Comparison of ENCODE assay signal across 17 cellular contexts in genomic region chr7:43220250-43220649, GRCh38.
DNase-seq lines count a peak whose midpoint lies in the region; ATAC-seq, FAIRE-seq and TF ChIP-seq lines count a peak whose summit lies in the region.
"Had no signal": no experiment of that assay in that cellular context is flagged by ENCODE, and none has a peak within 500 bp of the region (broad histone marks: within the 10 kb centered on the region; RNA-seq: fewer than 3 reads in every experiment).

No MANE protein-coding gene starts in this region.

- TF ChIP-seq CTCF in AG04450 (IDR thresholded peaks at IDR 0.05; ENCODE audit: low read depth, low read length) = no peak
- TF ChIP-seq CTCF in HFFc6 (IDR thresholded peaks at IDR 0.05) = no peak
- no peak for TF ChIP-seq CTCF in astrocyte (IDR thresholded peaks at IDR 0.05; ENCODE audit: insufficient read depth, low read depth, low read length)
- TF ChIP-seq CTCF in foreskin keratinocyte (conservative IDR thresholded peaks at IDR 0.05) = no peak
- no peak for TF ChIP-seq CTCF in gastroesophageal sphincter (IDR thresholded peaks at IDR 0.05)

- H3K27me3 ChIP-seq in AG04450 (ENCODE audit: control insufficient read depth, insufficient read depth, low read length) = no peaks in the 10 kb centered on the region
- H3K27me3 ChIP-seq in astrocyte (ENCODE audit: insufficient read depth, low read length) = no peaks in the 10 kb centered on the region
- peaks cover 10% of the 10 kb centered on the region for H3K27me3 ChIP-seq in foreskin keratinocyte
- peaks cover 16% of the 10 kb centered on the region for H3K27me3 ChIP-seq in gastroesophageal sphincter
- H3K27me3 ChIP-seq: body of pancreas, hepatocyte had no signal

- peak; percentile 59 for DNase-seq in AG04450 (ENCODE audit: low read depth, low spot score)
- peak; percentile 84 for DNase-seq in HFFc6
- DNase-seq in astrocyte (ENCODE audit: low read depth) = peak; percentile 88
- DNase-seq in foreskin keratinocyte = peak; percentile 29 to 61
- DNase-seq in NCI-H1930 (lab: John Stamatoyannopoulos, UW) = no peak
- no peak for DNase-seq in NCI-H526 treated with DMSO at 0.1 percent for 48 hours (lab: John Stamatoyannopoulos, UW)
- DNase-seq: activated CD8-positive, alpha-beta T cell treated with anti-CD3 and anti-CD28 coated beads, Interleukin-2, amount 10 ng/mL, durations not matched to agents 7 days and 5 days; activated effector memory CD4-positive, alpha-beta T cell treated with Interleukin-2 at 50 U/mL for 16 hours; body of pancreas; effector memory CD8-positive, alpha-beta T cell; NCI-H2107; SHP77 treated with DMSO at 0.1 percent for 48 hours had no signal

- H3K9ac ChIP-seq in astrocyte (ENCODE audit: low read length) = no peak overlapping the region

- no peak overlapping the region for H3K27ac Mint-ChIP-seq in HFFc6
- no peak overlapping the region for H3K27ac Mint-ChIP-seq in astrocyte (ENCODE audit: unreplicated experiment)
- H3K27ac Mint-ChIP-seq: activated CD8-positive, alpha-beta T cell treated with anti-CD3 and anti-CD28 coated beads, Interleukin-2, amount 10 ng/mL, durations not matched to agents 7 days and 5 days; effector memory CD8-positive, alpha-beta T cell; progenitor cell of endocrine pancreas had no signal

- POLR2A ChIA-PET in AG04450 (lab: Yijun Ruan, JAX) = no interaction called here

- H3K9me3 ChIP-seq in AG04450 (ENCODE audit: control insufficient read depth, insufficient read depth, low read length) (peaks cover 3% of the 10 kb centered on the region; the same call in 1 of the 2 replicates), astrocyte (ENCODE audit: insufficient read depth, low read depth, low read length) (no peaks in the 10 kb centered on the region), gastroesophageal sphincter (no peaks in the 10 kb centered on the region)
- H3K9me3 ChIP-seq: body of pancreas had no signal

- H3K4me3 Mint-ChIP-seq in HFFc6 (no peak overlapping the region), astrocyte (ENCODE audit: unreplicated experiment) (no peak overlapping the region)
- H3K4me3 Mint-ChIP-seq: activated CD8-positive, alpha-beta T cell treated with anti-CD3 and anti-CD28 coated beads, Interleukin-2, amount 10 ng/mL, durations not matched to agents 7 days and 5 days; effector memory CD8-positive, alpha-beta T cell had no signal

- ATAC-seq in foreskin keratinocyte (peak; percentile 55), GM21528 (IDR thresholded peaks at IDR 0.05; ENCODE audit: low FRiP score, unreplicated experiment) (no peak), gastroesophageal sphincter (no peak)
- ATAC-seq: activated CD8-positive, alpha-beta T cell treated with anti-CD3 and anti-CD28 coated beads, Interleukin-2, amount 10 ng/mL, durations not matched to agents 7 days and 5 days; body of pancreas; effector memory CD8-positive, alpha-beta T cell; left lobe of liver had no signal

- H3K4me1 ChIP-seq in astrocyte (ENCODE audit: insufficient read depth, low read length) = peaks cover 12% of the 10 kb centered on the region
- H3K4me1 ChIP-seq in foreskin keratinocyte = no peaks in the 10 kb centered on the region
- no peaks in the 10 kb centered on the region for H3K4me1 ChIP-seq in gastroesophageal sphincter
- H3K4me1 ChIP-seq: body of pancreas had no signal

- H3K27me3 Mint-ChIP-seq in HFFc6 (ENCODE audit: insufficient read depth) = no peaks in the 10 kb centered on the region
- no peaks in the 10 kb centered on the region for H3K27me3 Mint-ChIP-seq in astrocyte (ENCODE audit: low read depth, unreplicated experiment)
- H3K27me3 Mint-ChIP-seq: progenitor cell of endocrine pancreas had no signal

- peak; percentile 75 for FAIRE-seq in astrocyte (lab: Jason Lieb, UNC)

- no peaks in the 10 kb centered on the region for H3K79me2 ChIP-seq in astrocyte (ENCODE audit: insufficient read depth, low read length)
- H3K79me2 ChIP-seq: hepatocyte had no signal

- H3K4me1 Mint-ChIP-seq in HFFc6 (ENCODE audit: low read depth) (peaks cover 11% of the 10 kb centered on the region), astrocyte (ENCODE audit: low read depth, unreplicated experiment) (peaks cover 7% of the 10 kb centered on the region)

- H3K4me2 ChIP-seq in astrocyte (ENCODE audit: low read length) = peak overlapping the region; percentile 46
- H3K4me2 ChIP-seq: hepatocyte had no signal

- H3K27ac ChIP-seq in AG04450 (ENCODE audit: low read depth, low read length) = no peak overlapping the region
- peak overlapping the region; percentile 48 for H3K27ac ChIP-seq in astrocyte (ENCODE audit: low read depth, low read length)
- no peak overlapping the region for H3K27ac ChIP-seq in foreskin keratinocyte
- no peak overlapping the region for H3K27ac ChIP-seq in gastroesophageal sphincter
- H3K27ac ChIP-seq: body of pancreas, hepatocyte had no signal

- no peak for TF ChIP-seq EP300 in gastroesophageal sphincter (IDR thresholded peaks at IDR 0.05)

- H3K36me3 ChIP-seq in astrocyte (ENCODE audit: insufficient read depth, low read length) (no peaks in the 10 kb centered on the region), gastroesophageal sphincter (no peaks in the 10 kb centered on the region)

- H3K4me3 ChIP-seq in AG04450 (ENCODE audit: low read depth, low read length) = no peak overlapping the region
- no peak overlapping the region for H3K4me3 ChIP-seq in astrocyte (ENCODE audit: insufficient read depth, low read depth, low read length)
- no peak overlapping the region for H3K4me3 ChIP-seq in gastroesophageal sphincter
- H3K4me3 ChIP-seq: body of pancreas, hepatocyte had no signal

- 88% methylated on average over 3 to 6 of the region's 6 CpGs for WGBS in gastroesophageal sphincter (ENCODE audit: low coverage in 1 of 2), 2 donors

- no peak for TF ChIP-seq POLR2A in gastroesophageal sphincter (IDR thresholded peaks at IDR 0.05)

- no peak overlapping the region for H2AFZ ChIP-seq in astrocyte (ENCODE audit: low read depth, low read length)
- H2AFZ ChIP-seq: hepatocyte had no signal

- H3K36me3 Mint-ChIP-seq in HFFc6 (ENCODE audit: low read depth) (peaks cover 8% of the 10 kb centered on the region), astrocyte (ENCODE audit: low read depth, unreplicated experiment) (peaks cover 6% of the 10 kb centered on the region)

- no peaks in the 10 kb centered on the region for H4K20me1 ChIP-seq in astrocyte (ENCODE audit: insufficient read depth, low read length)

- H3K9me3 Mint-ChIP-seq in HFFc6 = peaks cover 5% of the 10 kb centered on the region; the same call in 1 of the 2 replicates
- H3K9me3 Mint-ChIP-seq in astrocyte (ENCODE audit: unreplicated experiment) = peaks cover 7% of the 10 kb centered on the region
- H3K9me3 Mint-ChIP-seq: effector memory CD8-positive, alpha-beta T cell had no signal

- CTCF ChIA-PET in AG04450 (lab: Charles Lee) = no interaction called here

Comparison
In these comparisons a context has a peak if more than half of its experiments do, and no peak if none do; other contexts are left out.
1. DNase-seq: peak in AG04450 (single experiment), HFFc6 (single experiment), astrocyte (single experiment) and foreskin keratinocyte (2 of 2); none in NCI-H1930 (0 of 2) and NCI-H526 treated with DMSO at 0.1 percent for 48 hours (single experiment).